ENCODE assay signal across 8 cellular contexts in the genomic region with DNA sequence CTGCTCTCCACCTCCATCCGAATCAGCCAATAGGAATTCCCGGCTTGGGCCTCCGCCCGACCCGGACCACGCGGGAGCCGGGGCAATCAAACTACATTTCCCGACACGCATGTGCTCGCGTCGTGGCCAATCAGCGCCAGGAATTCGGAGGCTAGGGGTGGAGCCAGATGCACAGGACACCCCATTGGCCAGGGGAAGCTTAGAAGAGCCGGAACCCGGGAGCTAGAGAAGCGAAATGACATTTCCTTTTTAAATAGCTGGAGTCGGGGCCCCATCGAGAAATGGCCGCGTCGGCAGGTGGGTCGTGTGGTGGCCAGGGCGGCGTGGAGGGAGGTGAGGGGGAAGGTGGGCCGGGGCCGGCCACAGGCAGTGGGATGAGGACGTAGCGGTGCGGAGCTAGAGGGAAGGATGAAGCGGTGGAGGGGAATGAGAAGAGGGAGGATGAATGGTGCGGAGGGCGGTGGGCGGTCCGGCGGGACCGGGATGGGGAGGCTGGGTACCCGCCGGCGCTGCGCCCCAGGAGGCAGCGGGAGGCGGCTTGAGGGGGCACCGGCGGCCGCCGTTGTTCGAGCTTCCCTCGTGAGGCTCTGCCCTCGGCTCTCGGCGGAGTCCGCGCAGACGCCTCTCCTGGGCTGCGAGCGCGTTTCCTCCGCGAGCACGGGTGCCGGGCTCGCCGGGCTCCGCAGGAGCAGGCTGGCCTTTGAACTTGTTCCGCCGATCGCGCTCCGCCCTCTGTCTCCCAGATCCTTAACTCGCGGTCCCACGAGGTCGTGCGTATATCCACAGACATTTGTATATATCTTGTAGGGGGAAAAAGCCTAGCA. TPM values are rescaled to one million over a fixed set of nuclear protein-coding genes. Genes with fewer than 3 reads are reported as not detected.
DNase-seq lines count a peak whose midpoint lies in the region; ATAC-seq and TF ChIP-seq lines count a peak whose summit lies in the region.

A gene with protein sequence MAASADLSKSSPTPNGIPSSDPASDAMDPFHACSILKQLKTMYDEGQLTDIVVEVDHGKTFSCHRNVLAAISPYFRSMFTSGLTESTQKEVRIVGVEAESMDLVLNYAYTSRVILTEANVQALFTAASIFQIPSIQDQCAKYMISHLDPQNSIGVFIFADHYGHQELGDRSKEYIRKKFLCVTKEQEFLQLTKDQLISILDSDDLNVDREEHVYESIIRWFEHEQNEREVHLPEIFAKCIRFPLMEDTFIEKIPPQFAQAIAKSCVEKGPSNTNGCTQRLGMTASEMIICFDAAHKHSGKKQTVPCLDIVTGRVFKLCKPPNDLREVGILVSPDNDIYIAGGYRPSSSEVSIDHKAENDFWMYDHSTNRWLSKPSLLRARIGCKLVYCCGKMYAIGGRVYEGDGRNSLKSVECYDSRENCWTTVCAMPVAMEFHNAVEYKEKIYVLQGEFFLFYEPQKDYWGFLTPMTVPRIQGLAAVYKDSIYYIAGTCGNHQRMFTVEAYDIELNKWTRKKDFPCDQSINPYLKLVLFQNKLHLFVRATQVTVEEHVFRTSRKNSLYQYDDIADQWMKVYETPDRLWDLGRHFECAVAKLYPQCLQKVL (plus strand): TSS at position 233 of the 824 bp plus-strand sequence. CDS start 49 bp downstream, at position 282.

- ATAC-seq in HG03457 (IDR thresholded peaks at IDR 0.05; ENCODE audit: unreplicated experiment), result peak; percentile 91

- no peaks in the 10 kb centered on the region for H3K36me3 ChIP-seq in BJ (ENCODE audit: control insufficient read depth, insufficient read depth, low read length)
- H3K36me3 ChIP-seq in kidney epithelial cell (ENCODE audit: control insufficient read depth, insufficient read depth, low read length), result no peaks in the 10 kb centered on the region

- H3K4me3 ChIP-seq in BJ (ENCODE audit: low read depth, low read length) (peak within 1 kb of the TSS; percentile 70), kidney epithelial cell (ENCODE audit: low read depth, low read length) (peak within 1 kb of the TSS; percentile 92)

- DNase-seq in BJ (ENCODE audit: low read depth), result peak; percentile 93
- peak; percentile 78 for DNase-seq in GM19240 (ENCODE audit: insufficient read length, low spot score)
- DNase-seq in NCI-H524 treated with DMSO at 0.1 percent for 48 hours (lab: John Stamatoyannopoulos, UW), result peak; percentile 93
- peak; percentile 96 to 97 for DNase-seq in activated CD4-positive, alpha-beta T cell treated with anti-CD3 and anti-CD28 coated beads for 4 hours
- peak; percentile 96 for DNase-seq in kidney epithelial cell (ENCODE audit: low read depth)
- peak; percentile 97 for DNase-seq in stimulated activated CD4-positive, alpha-beta T cell treated with anti-CD3 and anti-CD28 coated beads, Interleukin-15, amount 100 ng/mL, for 24 hours

- peak within 1 kb of the TSS; percentile 70 for H3K27ac ChIP-seq in cingulate gyrus (ENCODE audit: low read depth, low read length)

- H3K27me3 ChIP-seq in BJ (ENCODE audit: control insufficient read depth, insufficient read depth, low read length) (no peaks in the 10 kb centered on the region), kidney epithelial cell (ENCODE audit: control insufficient read depth, insufficient read depth, low read length) (no peaks in the 10 kb centered on the region)

- TF ChIP-seq CTCF in BJ (IDR thresholded peaks at IDR 0.05; ENCODE audit: insufficient read depth, low read depth, low read length) (no peak), kidney epithelial cell (IDR thresholded peaks at IDR 0.05; ENCODE audit: insufficient read depth, low read length, poor library complexity, severe bottlenecking) (no peak)

- CTCF ChIA-PET in BJ (lab: Yijun Ruan, JAX), result interaction anchor here (0.5 to 1.8 kb wide), 6 partner anchors 9 to 1897 kb away, joined by 3 to 8 read pairs (median 3); no protein-coding TSS in a partner anchor

- POLR2A ChIA-PET in BJ (lab: Charles Lee), result interaction anchor here (0.6 kb wide), 2 partner anchors 1530 to 1827 kb away, joined by 3 to 12 read pairs; no protein-coding TSS in a partner anchor

RNA-seq across cellular contexts. Expression of the gene that starts here (rescaled TPM):
- polyA plus RNA-seq in BJ (2011; rRNA removed), result 0.31 and 0.49 TPM in 2 replicates
- polyA minus RNA-seq in BJ (2011; rRNA and poly(A)+ RNA removed), result 0.19 and 0.67 TPM in 2 replicates
- total RNA-seq in kidney epithelial cell, result 0.67 and 0.89 TPM in 2 replicates

Comparison
In these comparisons a context has a peak if more than half of its experiments do, and no peak if none do; other contexts are left out.
1. Peak in every context shown above with its lines: DNase-seq, ATAC-seq, H3K4me3 ChIP-seq and H3K27ac ChIP-seq.
2. Peak in DNase-seq and H3K4me3 ChIP-seq in BJ; RNA of the gene not detected or under 1 TPM.
3. Peak in DNase-seq and H3K4me3 ChIP-seq in kidney epithelial cell; RNA of the gene not detected or under 1 TPM.